Comparison of ENCODE assay signal across 8 cellular contexts in genomic region chr11:72222106-72222891, GRCh38. TPM values are rescaled to one million over a fixed set of nuclear protein-coding genes. Genes with fewer than 3 reads are reported as not detected.
DNase-seq lines count a peak whose midpoint lies in the region; ATAC-seq and TF ChIP-seq lines count a peak whose summit lies in the region.

No MANE protein-coding gene starts in this region.

- no peak for ATAC-seq in right cardiac atrium
- ATAC-seq in stimulated activated effector memory CD8-positive, alpha-beta T cell treated with anti-CD3 and anti-CD28 coated beads, Interleukin-12 subunit alpha, Interleukin-12 subunit beta, amount 100 ng/mL, for 72 hours: no peak
- no peak for ATAC-seq in GM21423 (IDR thresholded peaks at IDR 0.05; ENCODE audit: unreplicated experiment)

- H3K36me3 ChIP-seq in WERI-Rb-1: peaks cover 12% of the 10 kb centered on the region

- H3K4me3 ChIP-seq in WERI-Rb-1 (ENCODE audit: low read depth, low read length) (peak overlapping the region; percentile 87), right cardiac atrium (ENCODE audit: low read length) (peak overlapping the region; percentile 85)

- intact Hi-C loops in right cardiac atrium (cut with DNase I): no loop called here

- WGBS in right cardiac atrium: 55% methylated on average over 6 of the region's 6 CpGs

- no peaks in the 10 kb centered on the region for H3K9me3 Mint-ChIP-seq in stimulated activated effector memory CD8-positive, alpha-beta T cell treated with anti-CD3 and anti-CD28 coated beads, Interleukin-12 subunit alpha, Interleukin-12 subunit beta, amount 100 ng/mL, for 72 hours

- H3K4me1 Mint-ChIP-seq in stimulated activated effector memory CD8-positive, alpha-beta T cell treated with anti-CD3 and anti-CD28 coated beads, Interleukin-12 subunit alpha, Interleukin-12 subunit beta, amount 100 ng/mL, for 72 hours: peaks cover 41% of the 10 kb centered on the region

- H3K9me3 ChIP-seq in WERI-Rb-1 (ENCODE audit: severe bottlenecking): no peaks in the 10 kb centered on the region
- no peaks in the 10 kb centered on the region for H3K9me3 ChIP-seq in right cardiac atrium (ENCODE audit: control insufficient read depth, low read length)

- peak; percentile 66 for DNase-seq in DMS53 (lab: John Stamatoyannopoulos, UW)
- no peak for DNase-seq in DMS53 treated with DMSO at 0.1 percent for 48 hours (lab: John Stamatoyannopoulos, UW; ENCODE audit: unreplicated experiment)
- DNase-seq in WERI-Rb-1: no peak
- peak in 2 of 3 donors; percentile 23 to 48 for DNase-seq in right cardiac atrium
- no peak for DNase-seq in stimulated activated effector memory CD8-positive, alpha-beta T cell treated with anti-CD3 and anti-CD28 coated beads, Interleukin-12 subunit alpha, Interleukin-12 subunit beta, amount 100 ng/mL, for 72 hours (ENCODE audit: low spot score in 2 of 2)
- DNase-seq in dedifferentiated amniotic fluid mesenchymal stem cell (ENCODE audit: extremely low spot score): no peak
- no peak for DNase-seq in middle frontal gyrus (ENCODE audit: extremely low spot score, low spot score)

- no peak for TF ChIP-seq CTCF in WERI-Rb-1 (IDR thresholded peaks at IDR 0.05; ENCODE audit: low read depth, low read length)

- peak overlapping the region; percentile 81 for H3K27ac Mint-ChIP-seq in stimulated activated effector memory CD8-positive, alpha-beta T cell treated with anti-CD3 and anti-CD28 coated beads, Interleukin-12 subunit alpha, Interleukin-12 subunit beta, amount 100 ng/mL, for 72 hours

- peaks cover 14% of the 10 kb centered on the region for H3K36me3 Mint-ChIP-seq in stimulated activated effector memory CD8-positive, alpha-beta T cell treated with anti-CD3 and anti-CD28 coated beads, Interleukin-12 subunit alpha, Interleukin-12 subunit beta, amount 100 ng/mL, for 72 hours

- peaks cover 10% of the 10 kb centered on the region for H3K4me1 ChIP-seq in right cardiac atrium (ENCODE audit: control insufficient read depth, insufficient read depth, low read length)

- H3K27me3 ChIP-seq in WERI-Rb-1 (ENCODE audit: insufficient read depth, low read depth, severe bottlenecking): no peaks in the 10 kb centered on the region
- H3K27me3 ChIP-seq in right cardiac atrium (ENCODE audit: control insufficient read depth, insufficient read depth): no peaks in the 10 kb centered on the region

- peak overlapping the region; percentile 97 for H3K27ac ChIP-seq in WERI-Rb-1
- H3K27ac ChIP-seq in right cardiac atrium (ENCODE audit: low read length): peak overlapping the region; percentile 88

- H3K4me3 Mint-ChIP-seq in stimulated activated effector memory CD8-positive, alpha-beta T cell treated with anti-CD3 and anti-CD28 coated beads, Interleukin-12 subunit alpha, Interleukin-12 subunit beta, amount 100 ng/mL, for 72 hours: peak overlapping the region; percentile 97

RNA-seq across cellular contexts. Expression of gene INPPL1, which starts 2.3 kb away (rescaled TPM):
- 100 to 1,000 TPM; 107 to 149 (median 125) TPM for total RNA-seq in right cardiac atrium
- 79.2 TPM for polyA plus RNA-seq in right cardiac atrium

RNA-seq across cellular contexts. Expression of gene FOLR2, which starts 5.7 kb away (rescaled TPM):
- 10 to 100 TPM; 29.8 to 41.2 (median 38.7) TPM for total RNA-seq in right cardiac atrium
- polyA plus RNA-seq in right cardiac atrium: 11.9 TPM

RNA-seq across cellular contexts. Expression of gene PHOX2A, which starts 21.7 kb away (rescaled TPM):
- total RNA-seq in right cardiac atrium: not detected
- polyA plus RNA-seq in right cardiac atrium: 0.18 TPM

RNA-seq across cellular contexts. Expression of gene FOLR1, which starts 30.4 kb away (rescaled TPM):
- under 1 TPM in 2 of 4 donors, not detected in 2; 0.26 to 0.32 TPM for total RNA-seq in right cardiac atrium
- polyA plus RNA-seq in right cardiac atrium: 0.18 TPM

Comparison
In these comparisons a context has a peak if more than half of its experiments do, and no peak if none do; other contexts are left out.
1. DNase-seq: peak in DMS53 (single experiment) and right cardiac atrium (2 of 3); none in DMS53 treated with DMSO at 0.1 percent for 48 hours (single experiment), WERI-Rb-1 (single experiment), stimulated activated effector memory CD8-positive, alpha-beta T cell treated with anti-CD3 and anti-CD28 coated beads, Interleukin-12 subunit alpha, Interleukin-12 subunit beta, amount 100 ng/mL, for 72 hours (0 of 2), dedifferentiated amniotic fluid mesenchymal stem cell (single experiment) and middle frontal gyrus (single experiment).